In genomic region chr3:155428558-155428957, GRCh38 we compare ENCODE assay signal across 18 cellular contexts.
DNase-seq lines count a peak whose midpoint lies in the region; ATAC-seq and TF ChIP-seq lines count a peak whose summit lies in the region.
"Had no signal": no experiment of that assay in that cellular context is flagged by ENCODE, and none has a peak within 500 bp of the region (broad histone marks: within the 10 kb centered on the region; RNA-seq: fewer than 3 reads in every experiment).

No MANE protein-coding gene starts in this region.

- TF ChIP-seq CTCF in fibroblast of lung (conservative IDR thresholded peaks at IDR 0.05 in 1 of 2, IDR thresholded peaks at IDR 0.05 in 1 of 2; ENCODE audit: low read depth in 1 of 2, low read length in 2 of 2) (no peak), smooth muscle cell (IDR thresholded peaks at IDR 0.05; ENCODE audit: borderline replicate concordance, insufficient read depth, poor library complexity, severe bottlenecking) (no peak)

- DNase-seq in EL (peak; percentile 66), M059J (ENCODE audit: low read depth) (peak; percentile 62), fibroblast of lung (ENCODE audit: low read depth in 2 of 2) (peak; percentile 24 to 96), smooth muscle cell (lab: John Stamatoyannopoulos, UW; ENCODE audit: unreplicated experiment) (no peak), SKM-1 treated with dmso at 0.1 percent for 144 hours (lab: John Stamatoyannopoulos, UW; ENCODE audit: unreplicated experiment) (no peak), NCI-H2227 treated with DMSO at 0.1 percent for 48 hours (lab: John Stamatoyannopoulos, UW) (no peak), NCI-H524 treated with DMSO at 0.1 percent for 48 hours (lab: John Stamatoyannopoulos, UW) (no peak)
- DNase-seq: activated CD4-positive, alpha-beta T cell treated with anti-CD3 and anti-CD28 coated beads, Interleukin-2, amount 10 ng/mL, durations not matched to agents 24 days and 14 days; hippocampal formation; NCI-H1694; NCI-H2171 treated with DMSO at 0.1 percent for 48 hours; NCI-H774; Right ventricle myocardium superior; stimulated activated CD4-positive, alpha-beta T cell treated with anti-CD3 and anti-CD28 coated beads, Interleukin-4, amount 100 ng/mL, for 4 hours; stimulated activated naive CD8-positive, alpha-beta T cell treated with anti-CD3 and anti-CD28 coated beads, Interleukin-15, amount 100 ng/mL, for 72 hours; T-helper 1 cell had no signal

- H3K4me1 ChIP-seq in fibroblast of lung (ENCODE audit: control insufficient read depth, extremely low read depth, insufficient read depth, low read length) (no peaks in the 10 kb centered on the region), smooth muscle cell (ENCODE audit: low read depth) (peaks cover 6% of the 10 kb centered on the region)

- H3K4me3 ChIP-seq in fibroblast of lung (replicated peaks in 1 of 4; ENCODE audit: control extremely low read depth in 1 of 4, insufficient read depth in 1 of 4, low read depth in 3 of 4, low read length in 4 of 4) (no peak overlapping the region), smooth muscle cell (no peak overlapping the region)

- WGBS in smooth muscle cell (ENCODE audit: low lambda C conversion rate) = 65% methylated on average over 4 of the region's 4 CpGs

- H3K27me3 ChIP-seq in fibroblast of lung (ENCODE audit: control insufficient read depth, insufficient read depth, low read length) (no peaks in the 10 kb centered on the region), smooth muscle cell (ENCODE audit: low read depth) (no peaks in the 10 kb centered on the region)
- H3K27me3 ChIP-seq: neutrophil had no signal

- no peaks in the 10 kb centered on the region for H3F3A ChIP-seq in smooth muscle cell (ENCODE audit: low read depth)

- no peak for ATAC-seq in GM18870 (IDR thresholded peaks at IDR 0.05; ENCODE audit: unreplicated experiment)
- ATAC-seq: stimulated activated naive CD8-positive, alpha-beta T cell treated with anti-CD3 and anti-CD28 coated beads, Interleukin-15, amount 100 ng/mL, for 72 hours had no signal

- H3K9me3 ChIP-seq in fibroblast of lung (ENCODE audit: control insufficient read depth, insufficient read depth, low read depth, low read length) = no peaks in the 10 kb centered on the region
- no peaks in the 10 kb centered on the region for H3K9me3 ChIP-seq in smooth muscle cell (replicated peaks; ENCODE audit: low read depth)

- no peak overlapping the region for H3K9ac ChIP-seq in fibroblast of lung (ENCODE audit: insufficient read depth, low read length)
- no peak overlapping the region for H3K9ac ChIP-seq in smooth muscle cell (ENCODE audit: low read depth)

- H3K36me3 ChIP-seq in fibroblast of lung (ENCODE audit: control insufficient read depth, insufficient read depth, low read length) = no peaks in the 10 kb centered on the region
- no peaks in the 10 kb centered on the region for H3K36me3 ChIP-seq in smooth muscle cell (ENCODE audit: low read depth)
- H3K36me3 ChIP-seq: neutrophil had no signal

- H4K20me1 ChIP-seq in fibroblast of lung (ENCODE audit: control insufficient read depth, extremely low read depth, insufficient read depth, low read length) (no peaks in the 10 kb centered on the region), smooth muscle cell (ENCODE audit: low read depth) (no peaks in the 10 kb centered on the region)

- H3K27ac ChIP-seq in fibroblast of lung (ENCODE audit: insufficient read depth, low read length) = no peak overlapping the region
- peak overlapping the region; percentile 33 for H3K27ac ChIP-seq in smooth muscle cell (ENCODE audit: low read depth)
- H3K27ac ChIP-seq: neutrophil had no signal

- H2AFZ ChIP-seq in fibroblast of lung (ENCODE audit: low read length) (no peak overlapping the region), smooth muscle cell (ENCODE audit: low read depth) (no peak overlapping the region)

- H3K79me2 ChIP-seq in fibroblast of lung (ENCODE audit: control insufficient read depth, insufficient read depth, low read length) (no peaks in the 10 kb centered on the region), smooth muscle cell (ENCODE audit: low read depth) (no peaks in the 10 kb centered on the region)

- H3K4me2 ChIP-seq in fibroblast of lung (ENCODE audit: extremely low read depth, insufficient read depth, low read length) = no peak overlapping the region
- H3K4me2 ChIP-seq in smooth muscle cell = no peak overlapping the region

Comparison
In these comparisons a context has a peak if more than half of its experiments do, and no peak if none do; other contexts are left out.
1. DNase-seq: peak in EL (single experiment), M059J (single experiment) and fibroblast of lung (2 of 2); none in smooth muscle cell (single experiment), SKM-1 treated with dmso at 0.1 percent for 144 hours (single experiment), NCI-H2227 treated with DMSO at 0.1 percent for 48 hours (single experiment) and NCI-H524 treated with DMSO at 0.1 percent for 48 hours (single experiment).